In genomic region chr10:44981172-44982113, GRCh38 we compare ENCODE assay signal across 8 cellular contexts. TPM values are rescaled to one million over a fixed set of nuclear protein-coding genes. Genes with fewer than 3 reads are reported as not detected.
A peak's percentile ranks its signal among the peaks of the same experiment; 100 is the strongest.
DNase-seq lines count a peak whose midpoint lies in the region; ATAC-seq lines count a peak whose summit lies in the region.

No MANE protein-coding gene starts in this region.

- peak; percentile 63 for DNase-seq in 8988T
- DNase-seq in MG63: peak; percentile 91
- peak; percentile 91 for DNase-seq in dedifferentiated amniotic fluid mesenchymal stem cell (ENCODE audit: extremely low spot score)
- DNase-seq in midbrain (lab: John Stamatoyannopoulos, UW): peak; percentile 39
- no peak for DNase-seq in GM19240 (ENCODE audit: insufficient read length, low spot score)
- DNase-seq in activated CD4-positive, CD25-positive, alpha-beta regulatory T cell (lab: John Stamatoyannopoulos, UW): no peak
- DNase-seq in SK-N-DZ (ENCODE audit: low spot score): no peak

- no peaks in the 10 kb centered on the region for H3K36me3 ChIP-seq in MG63

- peak; percentile 54 for ATAC-seq in GM19438 (IDR thresholded peaks at IDR 0.05; ENCODE audit: low read depth, unreplicated experiment)

- H3K4me3 ChIP-seq in MG63: no peak overlapping the region

- H3K27me3 ChIP-seq in MG63: no peaks in the 10 kb centered on the region

- no peaks in the 10 kb centered on the region for H3K9me3 ChIP-seq in MG63

RNA-seq across cellular contexts. Expression of gene DEPP1, which starts 2.8 kb away (rescaled TPM):
- 0.44 and 3.5 TPM in 2 replicates for total RNA-seq in MG63 (2014; rRNA removed; shearing (Covaris generic); ENCODE audit: low replicate concordance)
- polyA plus RNA-seq in SK-N-DZ (2014; cell fraction: cytosol; rRNA removed): 1.2 TPM in 2 replicates
- polyA plus RNA-seq in SK-N-DZ (2014; cell fraction: nucleus; rRNA removed): 1.6 and 2.9 TPM in 2 replicates

RNA-seq across cellular contexts. Expression of gene ZNF22, which starts 19.3 kb away (rescaled TPM):
- 10.9 and 15.5 TPM in 2 replicates for total RNA-seq in MG63 (2014; rRNA removed; shearing (Covaris generic); ENCODE audit: low replicate concordance)
- 47.8 and 50.2 TPM in 2 replicates for polyA plus RNA-seq in SK-N-DZ (2014; cell fraction: cytosol; rRNA removed)
- 31.7 and 41.0 TPM in 2 replicates for polyA plus RNA-seq in SK-N-DZ (2014; cell fraction: nucleus; rRNA removed)

RNA-seq across cellular contexts. Expression of gene RASSF4, which starts 21.8 kb away (rescaled TPM):
- total RNA-seq in MG63 (2014; rRNA removed; shearing (Covaris generic); ENCODE audit: low replicate concordance): 0.15 and 0.26 TPM in 2 replicates
- 4.0 and 4.5 TPM in 2 replicates for polyA plus RNA-seq in SK-N-DZ (2014; cell fraction: cytosol; rRNA removed)
- polyA plus RNA-seq in SK-N-DZ (2014; cell fraction: nucleus; rRNA removed): 9.5 and 13.3 TPM in 2 replicates

Comparison
In these comparisons a context has a peak if more than half of its experiments do, and no peak if none do; other contexts are left out.
1. DNase-seq: peak in 8988T (single experiment), MG63 (single experiment), dedifferentiated amniotic fluid mesenchymal stem cell (single experiment) and midbrain (single experiment); none in GM19240 (single experiment), activated CD4-positive, CD25-positive, alpha-beta regulatory T cell (0 of 4) and SK-N-DZ (single experiment).